In genomic region chr1:115337633-115338456, GRCh38 we compare ENCODE assay signal across 8 cellular contexts. TPM values are rescaled to one million over a fixed set of nuclear protein-coding genes. Genes with fewer than 3 reads are reported as not detected.
DNase-seq lines count a peak whose midpoint lies in the region; ATAC-seq and TF ChIP-seq lines count a peak whose summit lies in the region.

Gene NGF (minus strand): TSS chr1:115338249. CDS start chr1:115286795, 51,454 bp downstream.

- no peaks in the 10 kb centered on the region for H3K9me3 ChIP-seq in CD8-positive, alpha-beta memory T cell (ENCODE audit: low read length)

- no peaks in the 10 kb centered on the region for H3K4me1 ChIP-seq in CD8-positive, alpha-beta memory T cell (ENCODE audit: insufficient read depth, low read length)

- H3K4me3 ChIP-seq in astrocyte of the spinal cord (ENCODE audit: low read depth, low read length): peak within 1 kb of the TSS; percentile 63
- no peak within 1 kb of the TSS for H3K4me3 ChIP-seq in CD8-positive, alpha-beta memory T cell (ENCODE audit: low read length)

- H3K4me1 Mint-ChIP-seq in type B pancreatic cell (ENCODE audit: unreplicated experiment): peaks cover 18% of the 10 kb centered on the region
- H3K4me1 Mint-ChIP-seq in activated CD8-positive, alpha-beta memory T cell treated with anti-CD3 and anti-CD28 coated beads, Interleukin-2, amount 10 ng/mL, durations not matched to agents 7 days and 5 days: no peaks in the 10 kb centered on the region
- H3K4me1 Mint-ChIP-seq in CD8-positive, alpha-beta memory T cell: no peaks in the 10 kb centered on the region

- DNase-seq in NCI-H1436 (lab: John Stamatoyannopoulos, UW) (peak; percentile 48), NCI-H1436 treated with DMSO at 0.1 percent for 48 hours (lab: John Stamatoyannopoulos, UW) (no peak), astrocyte of the spinal cord (ENCODE audit: low read depth, low spot score) (peak; percentile 62), iris pigment epithelial cell (ENCODE audit: low read depth) (peak; percentile 74), type B pancreatic cell (ENCODE audit: extremely low spot score, unreplicated experiment) (no peak)
- no peak for DNase-seq in activated CD8-positive, alpha-beta memory T cell treated with anti-CD3 and anti-CD28 coated beads, Interleukin-2, amount 10 ng/mL, durations not matched to agents 7 days and 5 days
- no peak for DNase-seq in activated CD4-positive, alpha-beta T cell treated with anti-CD3 and anti-CD28 coated beads for 48 hours
- no peak for DNase-seq in CD8-positive, alpha-beta memory T cell

- ATAC-seq in activated CD8-positive, alpha-beta memory T cell treated with anti-CD3 and anti-CD28 coated beads, Interleukin-2, amount 10 ng/mL, durations not matched to agents 7 days and 5 days: no peak

- in situ Hi-C loops in astrocyte of the spinal cord (cut with HindIII; ENCODE audit: low sequenced_read_pairs): no loop called here

- H3K27me3 Mint-ChIP-seq in type B pancreatic cell: peaks cover 42% of the 10 kb centered on the region
- peaks cover 44% of the 10 kb centered on the region for H3K27me3 Mint-ChIP-seq in activated CD8-positive, alpha-beta memory T cell treated with anti-CD3 and anti-CD28 coated beads, Interleukin-2, amount 10 ng/mL, durations not matched to agents 7 days and 5 days
- peaks cover 19 to 46% of the 10 kb centered on the region in 2 donors for H3K27me3 Mint-ChIP-seq in CD8-positive, alpha-beta memory T cell

- no peaks in the 10 kb centered on the region for H3K36me3 Mint-ChIP-seq in type B pancreatic cell
- H3K36me3 Mint-ChIP-seq in activated CD8-positive, alpha-beta memory T cell treated with anti-CD3 and anti-CD28 coated beads, Interleukin-2, amount 10 ng/mL, durations not matched to agents 7 days and 5 days: no peaks in the 10 kb centered on the region
- no peaks in the 10 kb centered on the region for H3K36me3 Mint-ChIP-seq in CD8-positive, alpha-beta memory T cell

- no peaks in the 10 kb centered on the region for H3K36me3 ChIP-seq in CD8-positive, alpha-beta memory T cell (ENCODE audit: insufficient read depth, low read length)

- CTCF ChIA-PET in activated CD8-positive, alpha-beta memory T cell treated with anti-CD3 and anti-CD28 coated beads, Interleukin-2, amount 10 ng/mL, durations not matched to agents 7 days and 5 days (lab: Charles Lee): no interaction called here
- CTCF ChIA-PET in CD8-positive, alpha-beta memory T cell (lab: Charles Lee): no interaction called here

- H3K27ac ChIP-seq in CD8-positive, alpha-beta memory T cell (ENCODE audit: low read depth, low read length): no peak within 1 kb of the TSS

- TF ChIP-seq CTCF in astrocyte of the spinal cord (IDR thresholded peaks at IDR 0.05; ENCODE audit: low read depth, low read length) (no peak), type B pancreatic cell (conservative IDR thresholded peaks at IDR 0.05) (no peak)

- peak within 1 kb of the TSS; percentile 91 for H3K4me3 Mint-ChIP-seq in type B pancreatic cell
- H3K4me3 Mint-ChIP-seq in activated CD8-positive, alpha-beta memory T cell treated with anti-CD3 and anti-CD28 coated beads, Interleukin-2, amount 10 ng/mL, durations not matched to agents 7 days and 5 days: no peak within 1 kb of the TSS
- peak within 1 kb of the TSS in 1 of 7 donors; percentile 77 for H3K4me3 Mint-ChIP-seq in CD8-positive, alpha-beta memory T cell

- H3K27ac Mint-ChIP-seq in type B pancreatic cell: peak within 1 kb of the TSS; percentile 72
- H3K27ac Mint-ChIP-seq in activated CD8-positive, alpha-beta memory T cell treated with anti-CD3 and anti-CD28 coated beads, Interleukin-2, amount 10 ng/mL, durations not matched to agents 7 days and 5 days: no peak within 1 kb of the TSS
- no peak within 1 kb of the TSS for H3K27ac Mint-ChIP-seq in CD8-positive, alpha-beta memory T cell

- H3K27me3 ChIP-seq in CD8-positive, alpha-beta memory T cell (ENCODE audit: insufficient read depth, low read length, poor library complexity, severe bottlenecking): no peaks in the 10 kb centered on the region

- POLR2A ChIA-PET in CD8-positive, alpha-beta memory T cell (lab: Charles Lee): no interaction called here

- H3K9me3 Mint-ChIP-seq in type B pancreatic cell: no peaks in the 10 kb centered on the region
- no peaks in the 10 kb centered on the region for H3K9me3 Mint-ChIP-seq in activated CD8-positive, alpha-beta memory T cell treated with anti-CD3 and anti-CD28 coated beads, Interleukin-2, amount 10 ng/mL, durations not matched to agents 7 days and 5 days (ENCODE audit: low read depth)
- peaks cover 0 to 3% (median 0%) of the 10 kb centered on the region in 5 donors for H3K9me3 Mint-ChIP-seq in CD8-positive, alpha-beta memory T cell

RNA-seq across cellular contexts. Expression of gene NGF, which starts in this region (rescaled TPM):
- total RNA-seq in type B pancreatic cell (ENCODE audit: low replicate concordance): 2.9 and 3.3 TPM in 2 replicates
- not detected for total RNA-seq in activated CD8-positive, alpha-beta memory T cell treated with anti-CD3 and anti-CD28 coated beads, Interleukin-2, amount 10 ng/mL, durations not matched to agents 7 days and 5 days
- total RNA-seq in CD8-positive, alpha-beta memory T cell: not detected
- polyA plus RNA-seq in CD8-positive, alpha-beta memory T cell: not detected

Comparison
In these comparisons a context has a peak if more than half of its experiments do, and no peak if none do; other contexts are left out.
1. DNase-seq: peak in NCI-H1436 (single experiment), astrocyte of the spinal cord (single experiment) and iris pigment epithelial cell (single experiment); none in NCI-H1436 treated with DMSO at 0.1 percent for 48 hours (single experiment), type B pancreatic cell (single experiment), activated CD8-positive, alpha-beta memory T cell treated with anti-CD3 and anti-CD28 coated beads, Interleukin-2, amount 10 ng/mL, durations not matched to agents 7 days and 5 days (single experiment), activated CD4-positive, alpha-beta T cell treated with anti-CD3 and anti-CD28 coated beads for 48 hours (single experiment) and CD8-positive, alpha-beta memory T cell (0 of 5).